ENCODE assay signal across 18 cellular contexts in genomic region chr21:37658121-37658993, GRCh38.
DNase-seq lines count a peak whose midpoint lies in the region; ATAC-seq and TF ChIP-seq lines count a peak whose summit lies in the region.
"Had no signal": no experiment of that assay in that cellular context is flagged by ENCODE, and none has a peak within 500 bp of the region (broad histone marks: within the 10 kb centered on the region; RNA-seq: fewer than 3 reads in every experiment).

No MANE protein-coding gene starts in this region.

- H3K27me3 ChIP-seq in PC-3 (ENCODE audit: low read length) (no peaks in the 10 kb centered on the region), breast epithelium (peaks cover 0 to 1% of the 10 kb centered on the region in 2 donors), lung (ENCODE audit: control insufficient read depth, insufficient read depth) (no peaks in the 10 kb centered on the region), stomach smooth muscle (ENCODE audit: control insufficient read depth in 1 of 2, insufficient read depth in 2 of 2, low read length in 2 of 2) (no peaks in the 10 kb centered on the region), adrenal gland (no peaks in the 10 kb centered on the region)
- H3K27me3 ChIP-seq: BLaER1 treated with 17β-estradiol and CSF1 and Interleukin-3, amounts not matched to agents 10 nM and 100 nM had no signal

- H4K20me1 ChIP-seq in PC-3 (ENCODE audit: low read length): no peaks in the 10 kb centered on the region
- H4K20me1 ChIP-seq: BLaER1 treated with 17β-estradiol and CSF1 and Interleukin-3, amounts not matched to agents 10 nM and 100 nM had no signal

- H3K79me2 ChIP-seq in PC-3 (ENCODE audit: low read length): no peaks in the 10 kb centered on the region

- H3K36me3 ChIP-seq in PC-3 (ENCODE audit: low read depth, low read length) (no peaks in the 10 kb centered on the region), breast epithelium (no peaks in the 10 kb centered on the region), lung (ENCODE audit: control insufficient read depth in 2 of 2, insufficient read depth in 2 of 2, low read length in 2 of 2) (no peaks in the 10 kb centered on the region), stomach smooth muscle (ENCODE audit: control insufficient read depth in 2 of 2, insufficient read depth in 2 of 2, low read length in 2 of 2) (no peaks in the 10 kb centered on the region), adrenal gland (replicated peaks in 1 of 2) (no peaks in the 10 kb centered on the region)
- H3K36me3 ChIP-seq: BLaER1 treated with 17β-estradiol and CSF1 and Interleukin-3, amounts not matched to agents 10 nM and 100 nM had no signal

- ATAC-seq in PC-3 (peak; percentile 39), lung (ENCODE audit: insufficient read depth, low FRiP score) (peak; percentile 31)
- ATAC-seq: activated T-cell treated with anti-CD3 and anti-CD28 coated beads, Interleukin-2, amount 50 U/mL, for 4 hours; stimulated activated naive B cell treated with anti-CD40 and anti-IgM and Interleukin-4, amounts not matched to agents 10 μg/mL and 1 μg/mL and 100 μg/mL, for 72 hours had no signal

- H2AFZ ChIP-seq in PC-3 (ENCODE audit: low read length): peak overlapping the region; percentile 28; the same call in 1 of the 2 replicates

- no TSS peak for BruUV-seq in PC-3 (replicated peaks; lab: Mats Ljungman, UMichigan)

- DNase-seq in PC-3: no peak
- DNase-seq in breast epithelium (ENCODE audit: low spot score in 2 of 2): no peak
- DNase-seq in lung (ENCODE audit: low spot score): no peak
- no peak for DNase-seq in T-helper 2 cell
- no peak for DNase-seq in T-helper 1 cell
- DNase-seq in G401 (ENCODE audit: low spot score): no peak
- no peak for DNase-seq in adrenal gland
- DNase-seq: activated CD4-positive, alpha-beta T cell treated with anti-CD3 and anti-CD28 coated beads, Interleukin-2, amount 10 ng/mL, durations not matched to agents 7 days and 5 days; activated T-cell treated with anti-CD3 and anti-CD28 coated beads, Interleukin-2, amount 50 U/mL, for 4 hours; DMS79 treated with DMSO at 0.1 percent for 48 hours; NCI-H774; Right ventricle myocardium superior; stimulated activated naive B cell treated with anti-CD40 and anti-IgM and Interleukin-4, amounts not matched to agents 10 μg/mL and 1 μg/mL and 100 μg/mL, for 72 hours; T1000 had no signal

- TF ChIP-seq POLR2A in breast epithelium (IDR thresholded peaks at IDR 0.05) (no peak), adrenal gland (IDR thresholded peaks at IDR 0.05) (no peak)

- no peaks in the 10 kb centered on the region for H3F3A ChIP-seq in PC-3 (ENCODE audit: low read length, unreplicated experiment)

- 58 to 63% methylated on average over 11 of the region's 11 CpGs for WGBS in lung, 2 donors
- WGBS in adrenal gland, 4 donors: 54 to 66% (median 62%) methylated on average over 11 of the region's 11 CpGs

- no peaks in the 10 kb centered on the region for H3K9me2 ChIP-seq in PC-3 (replicated peaks; ENCODE audit: low read length)

- POLR2A ChIA-PET in PC-3 (lab: Charles Lee; ENCODE audit: unreplicated experiment): interaction anchor here (0.5 kb wide), 1 partner anchor 165 kb away, joined by 16 read pairs; no protein-coding TSS in a partner anchor

- in situ Hi-C loops in G401 (cut with HindIII; ENCODE audit: low sequenced_read_pairs): no loop called here

- intact Hi-C loops in PC-3 (cut with micrococcal nuclease) (no loop called here), breast epithelium (cut with DNase I; ENCODE audit: low total_unique reads) (no loop called here), adrenal gland (cut with DNase I) (no loop called here)

- peak overlapping the region; percentile 40 for H3K4me2 ChIP-seq in PC-3 (ENCODE audit: low read length)
- H3K4me2 ChIP-seq: BLaER1 treated with 17β-estradiol and CSF1 and Interleukin-3, amounts not matched to agents 10 nM and 100 nM had no signal

- TF ChIP-seq CTCF in PC-3 (conservative IDR thresholded peaks at IDR 0.05; ENCODE audit: low read depth, low read length) (no peak), breast epithelium (IDR thresholded peaks at IDR 0.05) (no peak), lung (IDR thresholded peaks at IDR 0.05; ENCODE audit: control extremely low read depth, extremely low read depth) (no peak), adrenal gland (IDR thresholded peaks at IDR 0.05) (no peak)

- no peaks in the 10 kb centered on the region for H3K9me3 ChIP-seq in PC-3 (ENCODE audit: low read length)
- peaks cover 0 to 4% of the 10 kb centered on the region in 2 donors for H3K9me3 ChIP-seq in breast epithelium
- no peaks in the 10 kb centered on the region for H3K9me3 ChIP-seq in lung (ENCODE audit: control insufficient read depth in 2 of 2, insufficient read depth in 1 of 2, low read length in 1 of 2)
- peaks cover 0 to 8% of the 10 kb centered on the region in 2 donors for H3K9me3 ChIP-seq in stomach smooth muscle (ENCODE audit: control insufficient read depth in 2 of 2, low read length in 2 of 2)
- no peaks in the 10 kb centered on the region for H3K9me3 ChIP-seq in adrenal gland (replicated peaks in 1 of 3)

- H3K27ac ChIP-seq in PC-3 (ENCODE audit: low read length) (no peak overlapping the region), breast epithelium (peak overlapping the region; percentile 69 to 82), lung (ENCODE audit: low read depth in 1 of 2, low read length in 1 of 2) (peak overlapping the region in 1 of 2 donors; percentile 72), stomach smooth muscle (ENCODE audit: low read length) (peak overlapping the region; percentile 69), adrenal gland (no peak overlapping the region)
- H3K27ac ChIP-seq: BLaER1 treated with 17β-estradiol and CSF1 and Interleukin-3, amounts not matched to agents 10 nM and 100 nM; skin epidermis had no signal

- H3K4me3 ChIP-seq in PC-3 (ENCODE audit: low read length) (no peak overlapping the region), breast epithelium (no peak overlapping the region), lung (no peak overlapping the region), stomach smooth muscle (ENCODE audit: low read length in 2 of 2) (peak overlapping the region; percentile 52 to 54), adrenal gland (no peak overlapping the region)
- H3K4me3 ChIP-seq: BLaER1 treated with 17β-estradiol and CSF1 and Interleukin-3, amounts not matched to agents 10 nM and 100 nM; coronary artery; skin epidermis had no signal

- CTCF ChIA-PET in PC-3 (lab: Charles Lee): interaction anchor here (0.6 kb wide), 1 partner anchor 170 kb away, joined by 4 read pairs; no protein-coding TSS in a partner anchor

- H3K4me1 ChIP-seq in PC-3 (ENCODE audit: insufficient read depth, low read length) (peaks cover 17% of the 10 kb centered on the region), breast epithelium (no peaks in the 10 kb centered on the region), lung (ENCODE audit: control insufficient read depth in 2 of 2, insufficient read depth in 2 of 2, low read length in 2 of 2) (peaks cover 0 to 20% of the 10 kb centered on the region in 2 donors), stomach smooth muscle (ENCODE audit: control insufficient read depth, insufficient read depth, low read length) (peaks cover 16% of the 10 kb centered on the region), adrenal gland (replicated peaks in 1 of 2) (no peaks in the 10 kb centered on the region)

- H3K9ac ChIP-seq in PC-3 (ENCODE audit: low read length) (no peak overlapping the region), stomach smooth muscle (ENCODE audit: low read length in 2 of 2) (peak overlapping the region in 1 of 2 donors; percentile 13)
- H3K9ac ChIP-seq: BLaER1 treated with 17β-estradiol and CSF1 and Interleukin-3, amounts not matched to agents 10 nM and 100 nM had no signal

Comparison
In these comparisons a context has a peak if more than half of its experiments do, and no peak if none do; other contexts are left out.
1. H3K27ac ChIP-seq: peak in breast epithelium (2 of 2) and stomach smooth muscle (single experiment); none in PC-3 (single experiment) and adrenal gland (0 of 5).
2. H3K4me3 ChIP-seq: peak in stomach smooth muscle (2 of 2); none in PC-3 (single experiment), breast epithelium (0 of 3), lung (single experiment) and adrenal gland (0 of 4).